Comparison of ENCODE assay signal across 2 cellular contexts in genomic region chr6:151040888-151041521, GRCh38.
TF ChIP-seq lines count a peak whose summit lies in the region.
"Not testable (repeated sequence)": the region's sequence is repeated elsewhere in the genome, so short reads cannot be mapped to it uniquely, and the experiment has no call there.

No MANE protein-coding gene starts in this region.

TF ChIP-seq in SK-N-SH, 30 proteins besides CTCF, POLR2A, EP300 and RAD21 (continued from another document):
- TF ChIP-seq FOSL2 (IDR thresholded peaks at IDR 0.05; ENCODE audit: borderline replicate concordance, low read depth) (peak; percentile 73), TEAD4 (IDR thresholded peaks at IDR 0.05; ENCODE audit: borderline replicate concordance, insufficient read depth) (peak; percentile 76; the same call in 1 of the 2 replicates), MEF2A (IDR thresholded peaks at IDR 0.05; ENCODE audit: borderline replicate concordance, low read depth) (peak; percentile 72; the same call in 1 of the 2 replicates)
- TF ChIP-seq, protein P1, sequence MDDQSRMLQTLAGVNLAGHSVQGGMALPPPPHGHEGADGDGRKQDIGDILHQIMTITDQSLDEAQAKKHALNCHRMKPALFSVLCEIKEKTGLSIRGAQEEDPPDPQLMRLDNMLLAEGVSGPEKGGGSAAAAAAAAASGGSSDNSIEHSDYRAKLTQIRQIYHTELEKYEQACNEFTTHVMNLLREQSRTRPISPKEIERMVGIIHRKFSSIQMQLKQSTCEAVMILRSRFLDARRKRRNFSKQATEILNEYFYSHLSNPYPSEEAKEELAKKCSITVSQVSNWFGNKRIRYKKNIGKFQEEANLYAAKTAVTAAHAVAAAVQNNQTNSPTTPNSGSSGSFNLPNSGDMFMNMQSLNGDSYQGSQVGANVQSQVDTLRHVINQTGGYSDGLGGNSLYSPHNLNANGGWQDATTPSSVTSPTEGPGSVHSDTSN (IDR thresholded peaks at IDR 0.05) = peak; percentile 63

TF ChIP-seq in HepG2, 621 proteins besides CTCF, POLR2A, EP300 and RAD21 (continued from another document and continues in another):
- peak; percentile 55 for TF ChIP-seq TBL1XR1 (IDR thresholded peaks at IDR 0.05; ENCODE audit: borderline replicate concordance, low read length, partially characterized antibody)
- TF ChIP-seq, protein P2, sequence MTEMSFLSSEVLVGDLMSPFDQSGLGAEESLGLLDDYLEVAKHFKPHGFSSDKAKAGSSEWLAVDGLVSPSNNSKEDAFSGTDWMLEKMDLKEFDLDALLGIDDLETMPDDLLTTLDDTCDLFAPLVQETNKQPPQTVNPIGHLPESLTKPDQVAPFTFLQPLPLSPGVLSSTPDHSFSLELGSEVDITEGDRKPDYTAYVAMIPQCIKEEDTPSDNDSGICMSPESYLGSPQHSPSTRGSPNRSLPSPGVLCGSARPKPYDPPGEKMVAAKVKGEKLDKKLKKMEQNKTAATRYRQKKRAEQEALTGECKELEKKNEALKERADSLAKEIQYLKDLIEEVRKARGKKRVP (CRISPR knock-in tag; IDR thresholded peaks at IDR 0.05) = peak in 1 of 2 experiments; percentile 69; a peak in 1 of 4 replicates
- TF ChIP-seq PRPF4 (IDR thresholded peaks at IDR 0.05; ENCODE audit: low read depth, low read length, poor library complexity, severe bottlenecking) = peak; percentile 50
- TF ChIP-seq ZBTB26 (CRISPR knock-in tag; IDR thresholded peaks at IDR 0.05; ENCODE audit: borderline replicate concordance) = peak; percentile 82
- 0 out of 2 replicates have a peak, but pooled peaks have one; percentile 12 for TF ChIP-seq ZKSCAN8 (CRISPR knock-in tag; IDR thresholded peaks at IDR 0.05; ENCODE audit: borderline replicate concordance)
- TF ChIP-seq MED1 (CRISPR knock-in tag; IDR thresholded peaks at IDR 0.05) = peak; percentile 92
- 0 out of 2 replicates have a peak, but pooled peaks have one; percentile 32 for TF ChIP-seq ZMYM2 (CRISPR knock-in tag; IDR thresholded peaks at IDR 0.05)
- TF ChIP-seq, protein P3, sequence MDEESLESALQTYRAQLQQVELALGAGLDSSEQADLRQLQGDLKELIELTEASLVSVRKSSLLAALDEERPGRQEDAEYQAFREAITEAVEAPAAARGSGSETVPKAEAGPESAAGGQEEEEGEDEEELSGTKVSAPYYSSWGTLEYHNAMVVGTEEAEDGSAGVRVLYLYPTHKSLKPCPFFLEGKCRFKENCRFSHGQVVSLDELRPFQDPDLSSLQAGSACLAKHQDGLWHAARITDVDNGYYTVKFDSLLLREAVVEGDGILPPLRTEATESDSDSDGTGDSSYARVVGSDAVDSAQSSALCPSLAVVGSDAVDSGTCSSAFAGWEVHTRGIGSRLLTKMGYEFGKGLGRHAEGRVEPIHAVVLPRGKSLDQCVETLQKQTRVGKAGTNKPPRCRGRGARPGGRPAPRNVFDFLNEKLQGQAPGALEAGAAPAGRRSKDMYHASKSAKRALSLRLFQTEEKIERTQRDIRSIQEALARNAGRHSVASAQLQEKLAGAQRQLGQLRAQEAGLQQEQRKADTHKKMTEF (CRISPR knock-in tag; IDR thresholded peaks at IDR 0.05) = peak; percentile 68; the same call in 1 of the 2 replicates
- TF ChIP-seq BCL6 (CRISPR knock-in tag; IDR thresholded peaks at IDR 0.05) = peak; percentile 93
- 0 out of 2 replicates have a peak, but pooled peaks have one; percentile 12 for TF ChIP-seq SKIL (CRISPR knock-in tag; IDR thresholded peaks at IDR 0.05; ENCODE audit: borderline replicate concordance)
- peak; percentile 87 for TF ChIP-seq ELF3 (CRISPR knock-in tag; IDR thresholded peaks at IDR 0.05)
- peak; percentile 77 for TF ChIP-seq SRF (IDR thresholded peaks at IDR 0.05; ENCODE audit: low read depth, low read length)
- peak; percentile 33; the same call in 1 of the 2 replicates for TF ChIP-seq GABPB1 (CRISPR knock-in tag; IDR thresholded peaks at IDR 0.05)
- TF ChIP-seq, protein P4, sequence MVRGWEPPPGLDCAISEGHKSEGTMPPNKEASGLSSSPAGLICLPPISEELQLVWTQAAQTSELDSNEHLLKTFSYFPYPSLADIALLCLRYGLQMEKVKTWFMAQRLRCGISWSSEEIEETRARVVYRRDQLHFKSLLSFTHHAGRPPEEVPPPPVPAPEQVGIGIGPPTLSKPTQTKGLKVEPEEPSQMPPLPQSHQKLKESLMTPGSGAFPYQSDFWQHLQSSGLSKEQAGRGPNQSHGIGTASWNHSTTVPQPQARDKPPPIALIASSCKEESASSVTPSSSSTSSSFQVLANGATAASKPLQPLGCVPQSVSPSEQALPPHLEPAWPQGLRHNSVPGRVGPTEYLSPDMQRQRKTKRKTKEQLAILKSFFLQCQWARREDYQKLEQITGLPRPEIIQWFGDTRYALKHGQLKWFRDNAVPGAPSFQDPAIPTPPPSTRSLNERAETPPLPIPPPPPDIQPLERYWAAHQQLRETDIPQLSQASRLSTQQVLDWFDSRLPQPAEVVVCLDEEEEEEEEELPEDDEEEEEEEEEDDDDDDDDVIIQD (CRISPR knock-in tag; IDR thresholded peaks at IDR 0.05; ENCODE audit: low read depth) = peak; percentile 57; the same call in 1 of the 2 replicates
- TF ChIP-seq SOX13 (IDR thresholded peaks at IDR 0.05) = peak; percentile 25; the same call in 1 of the 2 replicates
- not testable (repeated sequence) for TF ChIP-seq SOX13 (CRISPR knock-in tag; conservative IDR thresholded peaks at IDR 0.05 in 1 of 2, IDR thresholded peaks at IDR 0.05 in 1 of 2); ZHX2 (CRISPR knock-in tag; IDR thresholded peaks at IDR 0.05; ENCODE audit: borderline replicate concordance)
- TF ChIP-seq XRCC5 (optimal IDR thresholded peaks at IDR 0.05; ENCODE audit: low read length) = peak; percentile 25
- peak; percentile 23; the same call in 1 of the 2 replicates for TF ChIP-seq PHF21A (CRISPR knock-in tag; IDR thresholded peaks at IDR 0.05)
- peak; percentile 59; the same call in 1 of the 2 replicates for TF ChIP-seq IRF2 (CRISPR knock-in tag; IDR thresholded peaks at IDR 0.05)
- TF ChIP-seq CEBPB (IDR thresholded peaks at IDR 0.05; ENCODE audit: borderline replicate concordance, low read depth, low read length) = peak; percentile 73; the same call in 1 of the 2 replicates
- peak; percentile 78 for TF ChIP-seq SAP130 (CRISPR knock-in tag; IDR thresholded peaks at IDR 0.05; ENCODE audit: low read depth)
- TF ChIP-seq ZNF430 (CRISPR knock-in tag; IDR thresholded peaks at IDR 0.05) = 0 out of 2 replicates have a peak, but pooled peaks have one; percentile 44
- TF ChIP-seq, protein P5, sequence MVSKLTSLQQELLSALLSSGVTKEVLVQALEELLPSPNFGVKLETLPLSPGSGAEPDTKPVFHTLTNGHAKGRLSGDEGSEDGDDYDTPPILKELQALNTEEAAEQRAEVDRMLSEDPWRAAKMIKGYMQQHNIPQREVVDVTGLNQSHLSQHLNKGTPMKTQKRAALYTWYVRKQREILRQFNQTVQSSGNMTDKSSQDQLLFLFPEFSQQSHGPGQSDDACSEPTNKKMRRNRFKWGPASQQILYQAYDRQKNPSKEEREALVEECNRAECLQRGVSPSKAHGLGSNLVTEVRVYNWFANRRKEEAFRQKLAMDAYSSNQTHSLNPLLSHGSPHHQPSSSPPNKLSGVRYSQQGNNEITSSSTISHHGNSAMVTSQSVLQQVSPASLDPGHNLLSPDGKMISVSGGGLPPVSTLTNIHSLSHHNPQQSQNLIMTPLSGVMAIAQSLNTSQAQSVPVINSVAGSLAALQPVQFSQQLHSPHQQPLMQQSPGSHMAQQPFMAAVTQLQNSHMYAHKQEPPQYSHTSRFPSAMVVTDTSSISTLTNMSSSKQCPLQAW (CRISPR knock-in tag; IDR thresholded peaks at IDR 0.05) = 0 out of 2 replicates have a peak, but pooled peaks have one; percentile 32
- TF ChIP-seq, protein P6, sequence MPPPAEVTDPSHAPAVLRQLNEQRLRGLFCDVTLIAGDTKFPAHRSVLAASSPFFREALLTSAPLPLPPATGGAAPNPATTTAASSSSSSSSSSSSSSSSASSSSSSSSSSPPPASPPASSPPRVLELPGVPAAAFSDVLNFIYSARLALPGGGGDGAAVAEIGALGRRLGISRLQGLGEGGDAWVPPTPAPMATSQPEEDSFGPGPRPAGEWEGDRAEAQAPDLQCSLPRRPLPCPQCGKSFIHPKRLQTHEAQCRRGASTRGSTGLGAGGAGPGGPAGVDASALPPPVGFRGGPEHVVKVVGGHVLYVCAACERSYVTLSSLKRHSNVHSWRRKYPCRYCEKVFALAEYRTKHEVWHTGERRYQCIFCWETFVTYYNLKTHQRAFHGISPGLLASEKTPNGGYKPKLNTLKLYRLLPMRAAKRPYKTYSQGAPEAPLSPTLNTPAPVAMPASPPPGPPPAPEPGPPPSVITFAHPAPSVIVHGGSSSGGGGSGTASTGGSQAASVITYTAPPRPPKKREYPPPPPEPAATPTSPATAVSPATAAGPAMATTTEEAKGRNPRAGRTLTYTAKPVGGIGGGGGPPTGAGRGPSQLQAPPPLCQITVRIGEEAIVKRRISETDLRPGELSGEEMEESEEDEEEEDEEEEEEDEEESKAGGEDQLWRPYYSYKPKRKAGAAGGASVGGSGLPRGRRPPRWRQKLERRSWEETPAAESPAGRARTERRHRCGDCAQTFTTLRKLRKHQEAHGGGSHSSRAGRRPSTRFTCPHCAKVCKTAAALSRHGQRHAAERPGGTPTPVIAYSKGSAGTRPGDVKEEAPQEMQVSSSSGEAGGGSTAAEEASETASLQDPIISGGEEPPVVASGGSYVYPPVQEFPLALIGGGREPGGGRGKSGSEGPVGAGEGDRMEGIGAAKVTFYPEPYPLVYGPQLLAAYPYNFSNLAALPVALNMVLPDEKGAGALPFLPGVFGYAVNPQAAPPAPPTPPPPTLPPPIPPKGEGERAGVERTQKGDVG (CRISPR knock-in tag; IDR thresholded peaks at IDR 0.05; ENCODE audit: borderline replicate concordance) = 0 out of 2 replicates have a peak, but pooled peaks have one; percentile 31
- TF ChIP-seq ZHX2 (IDR thresholded peaks at IDR 0.05; ENCODE audit: low read depth) = peak; percentile 10; the same call in 1 of the 2 replicates
- TF ChIP-seq NR2F1 (CRISPR knock-in tag; IDR thresholded peaks at IDR 0.05) = peak; percentile 11 to 68; a peak in 2 of 4 replicates
